ENCODE assay signal across 1 cellular context in the genomic region with DNA sequence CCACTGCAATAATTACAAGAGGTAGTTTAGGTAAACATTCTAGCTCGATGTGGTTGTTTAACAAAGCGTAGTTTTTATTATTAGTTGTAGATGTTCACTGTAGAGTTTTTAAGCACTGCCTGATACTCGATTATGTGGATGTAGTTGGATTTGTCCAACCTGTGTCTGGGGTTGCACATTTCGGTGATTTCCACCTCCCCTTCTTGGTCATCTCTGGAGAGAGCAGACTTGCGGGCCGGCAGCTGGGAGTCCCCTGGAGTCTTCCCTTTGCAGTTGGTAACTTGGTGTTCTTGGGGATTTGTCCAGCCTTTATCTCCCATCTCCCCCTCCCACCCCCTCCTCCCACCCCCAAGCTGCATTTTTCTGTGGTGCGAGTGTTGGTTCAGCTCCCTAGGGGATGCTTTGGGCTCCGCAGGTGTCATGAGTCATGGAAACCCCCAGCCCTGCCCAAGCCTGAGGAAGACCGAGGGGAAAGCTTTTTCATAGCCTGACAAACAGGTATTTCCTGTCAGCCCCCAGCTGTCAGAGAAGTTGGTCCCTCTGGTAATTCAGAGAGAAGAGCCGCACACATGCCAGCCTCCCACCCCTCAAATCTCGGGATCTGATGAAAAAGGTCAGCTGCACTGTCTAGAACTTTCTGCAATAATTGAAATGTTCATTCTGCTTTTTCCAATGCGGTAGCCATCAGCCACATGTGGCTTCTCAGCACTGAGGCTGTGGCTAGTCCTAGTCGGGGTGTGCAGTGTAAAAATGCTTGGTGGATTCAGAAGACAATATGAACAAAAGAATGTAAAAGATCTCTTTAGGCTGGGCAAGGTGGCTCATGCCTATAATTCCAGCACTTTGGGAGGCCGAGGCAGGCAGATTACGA.
TF ChIP-seq lines count a peak whose summit lies in the region.

No MANE protein-coding gene starts in this region.

TF ChIP-seq in HepG2, 621 proteins besides CTCF, POLR2A, EP300 and RAD21 (continued from another document):
- TF ChIP-seq, protein P1, sequence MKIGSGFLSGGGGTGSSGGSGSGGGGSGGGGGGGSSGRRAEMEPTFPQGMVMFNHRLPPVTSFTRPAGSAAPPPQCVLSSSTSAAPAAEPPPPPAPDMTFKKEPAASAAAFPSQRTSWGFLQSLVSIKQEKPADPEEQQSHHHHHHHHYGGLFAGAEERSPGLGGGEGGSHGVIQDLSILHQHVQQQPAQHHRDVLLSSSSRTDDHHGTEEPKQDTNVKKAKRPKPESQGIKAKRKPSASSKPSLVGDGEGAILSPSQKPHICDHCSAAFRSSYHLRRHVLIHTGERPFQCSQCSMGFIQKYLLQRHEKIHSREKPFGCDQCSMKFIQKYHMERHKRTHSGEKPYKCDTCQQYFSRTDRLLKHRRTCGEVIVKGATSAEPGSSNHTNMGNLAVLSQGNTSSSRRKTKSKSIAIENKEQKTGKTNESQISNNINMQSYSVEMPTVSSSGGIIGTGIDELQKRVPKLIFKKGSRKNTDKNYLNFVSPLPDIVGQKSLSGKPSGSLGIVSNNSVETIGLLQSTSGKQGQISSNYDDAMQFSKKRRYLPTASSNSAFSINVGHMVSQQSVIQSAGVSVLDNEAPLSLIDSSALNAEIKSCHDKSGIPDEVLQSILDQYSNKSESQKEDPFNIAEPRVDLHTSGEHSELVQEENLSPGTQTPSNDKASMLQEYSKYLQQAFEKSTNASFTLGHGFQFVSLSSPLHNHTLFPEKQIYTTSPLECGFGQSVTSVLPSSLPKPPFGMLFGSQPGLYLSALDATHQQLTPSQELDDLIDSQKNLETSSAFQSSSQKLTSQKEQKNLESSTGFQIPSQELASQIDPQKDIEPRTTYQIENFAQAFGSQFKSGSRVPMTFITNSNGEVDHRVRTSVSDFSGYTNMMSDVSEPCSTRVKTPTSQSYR (CRISPR knock-in tag; IDR thresholded peaks at IDR 0.05; ENCODE audit: borderline replicate concordance), result no peak
- TF ChIP-seq HDAC6 (IDR thresholded peaks at IDR 0.05; ENCODE audit: low read depth, low read length), result no peak
- TF ChIP-seq ZMYM3 (CRISPR knock-in tag; IDR thresholded peaks at IDR 0.05), result no peak
- TF ChIP-seq MAFF (IDR thresholded peaks at IDR 0.05; ENCODE audit: low read depth, low read length), result no peak
TF ChIP-seq in HepG2: peak in this region for 0.
